Comparison of ENCODE assay signal across 1 cellular context in the genomic region with DNA sequence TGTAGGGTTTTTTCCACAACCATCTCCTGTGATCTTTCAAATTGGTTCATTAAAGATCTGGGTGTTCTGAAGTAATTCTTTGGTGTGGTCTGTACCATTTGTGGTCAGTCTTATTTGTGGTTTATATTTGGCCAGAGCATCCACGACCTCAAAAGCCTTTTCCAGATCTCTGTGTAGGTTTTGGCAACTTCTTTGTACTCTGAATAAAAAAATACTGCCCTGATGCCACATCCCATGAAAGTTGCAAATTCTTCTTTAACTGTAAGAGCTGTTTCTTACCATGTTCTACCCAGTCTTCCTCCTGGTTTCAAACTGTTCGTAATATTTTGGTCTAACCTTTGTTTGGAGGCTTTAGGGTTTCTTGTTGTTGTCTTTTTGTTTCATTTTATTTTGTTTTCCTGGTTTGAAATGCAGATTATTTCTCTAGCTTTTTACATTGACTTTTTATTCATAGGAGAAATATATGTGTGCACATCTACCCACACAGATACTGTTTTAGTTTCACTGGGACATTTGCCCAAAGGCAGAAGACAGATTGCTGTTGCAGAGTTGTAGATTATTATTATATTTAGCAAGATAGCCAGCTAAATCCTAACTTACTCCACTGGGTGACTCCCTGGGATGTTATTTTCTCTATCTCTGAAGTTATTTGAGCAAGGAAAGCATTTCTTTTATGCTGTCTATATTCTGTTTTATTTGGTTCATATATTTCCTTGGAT.
TF ChIP-seq lines count a peak whose summit lies in the region.

No MANE protein-coding gene starts in this region.

TF ChIP-seq in IMR-90, 13 proteins besides CTCF, POLR2A, EP300 and RAD21 (continued from another document):
- TF ChIP-seq MAZ (IDR thresholded peaks at IDR 0.05; ENCODE audit: borderline replicate concordance, low read depth, low read length) = no peak
